1 cellular context compared by ENCODE assay signal in genomic region chr7:130910949-130911944, GRCh38.
TF ChIP-seq lines count a peak whose summit lies in the region.

No MANE protein-coding gene starts in this region.

TF ChIP-seq in K562, 482 proteins besides CTCF, POLR2A, EP300 and RAD21 (continued from another document and continues in another):
- peak; percentile 83 for TF ChIP-seq RBM25 (IDR thresholded peaks at IDR 0.05; ENCODE audit: low read depth, low read length, severe bottlenecking)
- no peak for TF ChIP-seq TAF15 (IDR thresholded peaks at IDR 0.05; ENCODE audit: low read depth, low read length)
- no peak for TF ChIP-seq MAX (CRISPR knock-in tag; IDR thresholded peaks at IDR 0.05)
- peak; percentile 6; the same call in 1 of the 2 replicates for TF ChIP-seq CXXC5 (CRISPR knock-in tag; IDR thresholded peaks at IDR 0.05)
- TF ChIP-seq NFE2 (IDR thresholded peaks at IDR 0.05; ENCODE audit: low read depth) = peak; percentile 43
- TF ChIP-seq ZNF311 (CRISPR knock-in tag; IDR thresholded peaks at IDR 0.05) = no peak
- TF ChIP-seq MYNN (IDR thresholded peaks at IDR 0.05) = no peak
- TF ChIP-seq MYNN (CRISPR knock-in tag; IDR thresholded peaks at IDR 0.05) = no peak
- no peak for TF ChIP-seq TCF3 (CRISPR knock-in tag; IDR thresholded peaks at IDR 0.05)
- TF ChIP-seq FUS (optimal IDR thresholded peaks at IDR 0.05; ENCODE audit: low read depth, low read length) = no peak
- no peak for TF ChIP-seq TOE1 (IDR thresholded peaks at IDR 0.05; ENCODE audit: borderline replicate concordance)
- TF ChIP-seq TOE1 (CRISPR knock-in tag; IDR thresholded peaks at IDR 0.05; ENCODE audit: borderline replicate concordance, low read depth) = no peak
- TF ChIP-seq BRD9 (IDR thresholded peaks at IDR 0.05; ENCODE audit: low read depth, partially characterized antibody) = peak; percentile 100
- no peak for TF ChIP-seq PTRF (tag; IDR thresholded peaks at IDR 0.05)
- no peak for TF ChIP-seq CTCFL (IDR thresholded peaks at IDR 0.05; ENCODE audit: borderline replicate concordance, insufficient read depth, low read depth, low read length, poor library complexity, severe bottlenecking)
- TF ChIP-seq BRF1 (IDR thresholded peaks at IDR 0.05; ENCODE audit: borderline replicate concordance, extremely low read depth, insufficient read length) = no peak
- no peak for TF ChIP-seq TCF7L2 (IDR thresholded peaks at IDR 0.05; ENCODE audit: low read depth, low read length)
- no peak for TF ChIP-seq ZNF197 (CRISPR knock-in tag; IDR thresholded peaks at IDR 0.05; ENCODE audit: low read depth)
- 0 out of 4 replicates have a peak, but pooled peaks of 1 of the 2 experiments have one; percentile 9 for TF ChIP-seq NRF1 (conservative IDR thresholded peaks at IDR 0.05 in 1 of 2, IDR thresholded peaks at IDR 0.05 in 1 of 2)
- no peak for TF ChIP-seq BRD4 (IDR thresholded peaks at IDR 0.05)
- TF ChIP-seq ZNF639 (CRISPR knock-in tag; conservative IDR thresholded peaks at IDR 0.05 in 1 of 2, IDR thresholded peaks at IDR 0.05 in 1 of 2) = no peak
- TF ChIP-seq NR0B1 (IDR thresholded peaks at IDR 0.05; ENCODE audit: partially characterized antibody) = no peak
- no peak for TF ChIP-seq ZNF445 (CRISPR knock-in tag; IDR thresholded peaks at IDR 0.05; ENCODE audit: low read depth)
- TF ChIP-seq ZNF830 (CRISPR knock-in tag; IDR thresholded peaks at IDR 0.05) = no peak
- TF ChIP-seq KDM1A (IDR thresholded peaks at IDR 0.05) = 0 out of 4 replicates have a peak, but pooled peaks of 1 of the 2 experiments have one; percentile 23
- TF ChIP-seq SAP30 (IDR thresholded peaks at IDR 0.05; ENCODE audit: borderline replicate concordance, insufficient read depth, low read depth, low read length, poor library complexity, severe bottlenecking) = no peak
- no peak for TF ChIP-seq DNMT1 (IDR thresholded peaks at IDR 0.05)
- TF ChIP-seq NCOA4 (IDR thresholded peaks at IDR 0.05; ENCODE audit: partially characterized antibody) = no peak
- TF ChIP-seq AFF1 (IDR thresholded peaks at IDR 0.05; ENCODE audit: low read depth in 1 of 2, partially characterized antibody in 2 of 2) = peak in 1 of 2 experiments; percentile 64
- TF ChIP-seq ILK (tag; IDR thresholded peaks at IDR 0.05; ENCODE audit: borderline replicate concordance, low read depth) = no peak
- no peak for TF ChIP-seq ELF4 (CRISPR knock-in tag; IDR thresholded peaks at IDR 0.05)
- no peak for TF ChIP-seq EWSR1 (IDR thresholded peaks at IDR 0.05; ENCODE audit: borderline replicate concordance, low read depth, partially characterized antibody)
- no peak for TF ChIP-seq E2F4 (CRISPR knock-in tag; IDR thresholded peaks at IDR 0.05; ENCODE audit: low read depth)
- no peak for TF ChIP-seq CBFA2T2 (conservative IDR thresholded peaks at IDR 0.05)
- 0 out of 2 replicates have a peak, but pooled peaks have one; percentile 44 for TF ChIP-seq ZC3H4 (CRISPR knock-in tag; IDR thresholded peaks at IDR 0.05; ENCODE audit: borderline replicate concordance)
- TF ChIP-seq ZBTB2 (IDR thresholded peaks at IDR 0.05) = no peak
- TF ChIP-seq SNAPC5 (CRISPR knock-in tag; IDR thresholded peaks at IDR 0.05) = no peak
- TF ChIP-seq MXI1 (IDR thresholded peaks at IDR 0.05; ENCODE audit: low read depth, low read length) = no peak
- no peak for TF ChIP-seq RFX7 (CRISPR knock-in tag; IDR thresholded peaks at IDR 0.05)
- no peak for TF ChIP-seq ZNF277 (CRISPR knock-in tag; IDR thresholded peaks at IDR 0.05; ENCODE audit: borderline replicate concordance)
- no peak for TF ChIP-seq TBP (optimal IDR thresholded peaks at IDR 0.05; ENCODE audit: low read depth, low read length)
- peak; percentile 78; the same call in 1 of the 2 replicates for TF ChIP-seq SMARCA5 (IDR thresholded peaks at IDR 0.05)
- TF ChIP-seq TARDBP (IDR thresholded peaks at IDR 0.05) = no peak
- no peak for TF ChIP-seq THRB (CRISPR knock-in tag; conservative IDR thresholded peaks at IDR 0.05)
- no peak for TF ChIP-seq ATF4 (CRISPR knock-in tag; IDR thresholded peaks at IDR 0.05)
- TF ChIP-seq CHD1 (IDR thresholded peaks at IDR 0.05; ENCODE audit: low read length) = no peak
- no peak for TF ChIP-seq RFX1 (IDR thresholded peaks at IDR 0.05)
- no peak for TF ChIP-seq CEBPB (tag; IDR thresholded peaks at IDR 0.05)
- TF ChIP-seq MCM5 (IDR thresholded peaks at IDR 0.05; ENCODE audit: low read depth) = no peak
- TF ChIP-seq NFXL1 (CRISPR knock-in tag; IDR thresholded peaks at IDR 0.05) = no peak
- no peak for TF ChIP-seq ETV1 (tag; conservative IDR thresholded peaks at IDR 0.05; ENCODE audit: low read depth)
